Comparison of ENCODE assay signal across 8 cellular contexts in genomic region chr4:1047106-1047975, GRCh38. TPM values are rescaled to one million over a fixed set of nuclear protein-coding genes. Genes with fewer than 3 reads are reported as not detected.
A peak's percentile ranks its signal among the peaks of the same experiment; 100 is the strongest.
DNase-seq lines count a peak whose midpoint lies in the region; ATAC-seq and TF ChIP-seq lines count a peak whose summit lies in the region.

No MANE protein-coding gene starts in this region.

- TF ChIP-seq POLR2A in suprapubic skin (IDR thresholded peaks at IDR 0.05): no peak

- peaks cover 27 to 31% of the 10 kb centered on the region in 2 donors for H3K4me1 ChIP-seq in left lung
- peaks cover 37% of the 10 kb centered on the region for H3K4me1 ChIP-seq in suprapubic skin

- H3K27ac Mint-ChIP-seq in chondrocyte (ENCODE audit: unreplicated experiment): peak overlapping the region; percentile 89
- no peak overlapping the region for H3K27ac Mint-ChIP-seq in activated CD4-positive, alpha-beta T cell treated with anti-CD3 and anti-CD28 coated beads, Interleukin-2, amount 10 ng/mL, durations not matched to agents 24 days and 14 days

- 36% methylated on average over 33 of the region's 41 CpGs for WGBS in suprapubic skin

- no peaks in the 10 kb centered on the region for H3K36me3 Mint-ChIP-seq in chondrocyte (ENCODE audit: low read depth)
- peaks cover 2% of the 10 kb centered on the region for H3K36me3 Mint-ChIP-seq in activated CD4-positive, alpha-beta T cell treated with anti-CD3 and anti-CD28 coated beads, Interleukin-2, amount 10 ng/mL, durations not matched to agents 24 days and 14 days (ENCODE audit: low read depth)

- H3K4me1 Mint-ChIP-seq in chondrocyte (ENCODE audit: low read depth): peaks cover 61% of the 10 kb centered on the region
- H3K4me1 Mint-ChIP-seq in activated CD4-positive, alpha-beta T cell treated with anti-CD3 and anti-CD28 coated beads, Interleukin-2, amount 10 ng/mL, durations not matched to agents 24 days and 14 days: peaks cover 3% of the 10 kb centered on the region

- TF ChIP-seq CTCF in chondrocyte (IDR thresholded peaks at IDR 0.05): no peak
- no peak for TF ChIP-seq CTCF in left lung (IDR thresholded peaks at IDR 0.05)
- TF ChIP-seq CTCF in suprapubic skin (IDR thresholded peaks at IDR 0.05): no peak

- intact Hi-C loops in left lung (cut with DNase I): no loop called here
- intact Hi-C loops in activated CD4-positive, alpha-beta T cell treated with anti-CD3 and anti-CD28 coated beads, Interleukin-2, amount 10 ng/mL, durations not matched to agents 24 days and 14 days (cut with micrococcal nuclease): no loop called here

- H3K27me3 Mint-ChIP-seq in chondrocyte (ENCODE audit: low read depth): no peaks in the 10 kb centered on the region
- peaks cover 20% of the 10 kb centered on the region for H3K27me3 Mint-ChIP-seq in activated CD4-positive, alpha-beta T cell treated with anti-CD3 and anti-CD28 coated beads, Interleukin-2, amount 10 ng/mL, durations not matched to agents 24 days and 14 days

- H3K9me3 ChIP-seq in left lung (no peaks in the 10 kb centered on the region), suprapubic skin (no peaks in the 10 kb centered on the region)

- no peak for TF ChIP-seq EP300 in suprapubic skin (IDR thresholded peaks at IDR 0.05)

- H3K27ac ChIP-seq in left lung (no peak overlapping the region), suprapubic skin (no peak overlapping the region)

- peak; percentile 32 for DNase-seq in activated CD4-positive, CD25-positive, alpha-beta regulatory T cell treated with anti-CD3 and anti-CD28 coated beads, Interleukin-2, amount 50 U/mL, for 72 hours
- DNase-seq in chondrocyte (ENCODE audit: low spot score): peak; percentile 96
- peak; percentile 33 to 81 for DNase-seq in left lung
- peak; percentile 73 to 74 for DNase-seq in suprapubic skin (ENCODE audit: low spot score in 2 of 2)
- DNase-seq in activated CD4-positive, alpha-beta T cell treated with anti-CD3 and anti-CD28 coated beads, Interleukin-2, amount 10 ng/mL, durations not matched to agents 24 days and 14 days: no peak

- H3K27me3 ChIP-seq in left lung (peaks cover 0 to 69% of the 10 kb centered on the region in 2 donors), suprapubic skin (peaks cover 67% of the 10 kb centered on the region)

- H3K9me3 Mint-ChIP-seq in chondrocyte (ENCODE audit: low read depth): no peaks in the 10 kb centered on the region
- H3K9me3 Mint-ChIP-seq in activated CD4-positive, alpha-beta T cell treated with anti-CD3 and anti-CD28 coated beads, Interleukin-2, amount 10 ng/mL, durations not matched to agents 24 days and 14 days: no peaks in the 10 kb centered on the region

- H3K4me3 ChIP-seq in left lung (peak overlapping the region in 1 of 2 donors; percentile 8), suprapubic skin (peak overlapping the region; percentile 34)

- peak overlapping the region; percentile 25 for H3K4me3 Mint-ChIP-seq in chondrocyte (ENCODE audit: unreplicated experiment)
- H3K4me3 Mint-ChIP-seq in activated CD4-positive, alpha-beta T cell treated with anti-CD3 and anti-CD28 coated beads, Interleukin-2, amount 10 ng/mL, durations not matched to agents 24 days and 14 days: no peak overlapping the region

- H3K36me3 ChIP-seq in left lung (no peaks in the 10 kb centered on the region), suprapubic skin (no peaks in the 10 kb centered on the region)

- no peak for ATAC-seq in activated CD4-positive, CD25-positive, alpha-beta regulatory T cell treated with anti-CD3 and anti-CD28 coated beads, Interleukin-2, amount 50 U/mL, for 24 hours
- ATAC-seq in left lung: no peak
- no peak for ATAC-seq in HG02870 (IDR thresholded peaks at IDR 0.05; ENCODE audit: unreplicated experiment)
- ATAC-seq in HG03565 (IDR thresholded peaks at IDR 0.05; ENCODE audit: unreplicated experiment): no peak

RNA-seq across cellular contexts. Expression of gene FGFRL1, which starts 35.9 kb away (rescaled TPM):
- 70.4 to 76.3 TPM (median 75.7 TPM) in 3 replicates for total RNA-seq in chondrocyte
- 10 to 100 TPM; 23.5 to 31.2 TPM for total RNA-seq in left lung
- 10 to 100 TPM in 3 of 4 donors, 1 to 10 TPM in 1; 9.0 to 19.9 (median 12.0) TPM for total RNA-seq in suprapubic skin
- total RNA-seq in activated CD4-positive, alpha-beta T cell treated with anti-CD3 and anti-CD28 coated beads, Interleukin-2, amount 10 ng/mL, durations not matched to agents 24 days and 14 days: 18.2 and 18.9 TPM in 2 replicates

RNA-seq across cellular contexts. Expression of gene SLC26A1, which starts 54.1 kb away (rescaled TPM):
- 0.72 to 1.6 TPM (median 0.75 TPM) in 3 replicates for total RNA-seq in chondrocyte
- under 1 TPM; 0.35 to 0.39 TPM for total RNA-seq in left lung
- total RNA-seq in suprapubic skin: under 1 TPM in 1 of 4 donors, not detected in 3; 0.30 TPM
- total RNA-seq in activated CD4-positive, alpha-beta T cell treated with anti-CD3 and anti-CD28 coated beads, Interleukin-2, amount 10 ng/mL, durations not matched to agents 24 days and 14 days: 0.26 TPM in 1 of 2 replicates, not detected in the other
